Comparison of ENCODE assay signal across 2 cellular contexts in the genomic region with DNA sequence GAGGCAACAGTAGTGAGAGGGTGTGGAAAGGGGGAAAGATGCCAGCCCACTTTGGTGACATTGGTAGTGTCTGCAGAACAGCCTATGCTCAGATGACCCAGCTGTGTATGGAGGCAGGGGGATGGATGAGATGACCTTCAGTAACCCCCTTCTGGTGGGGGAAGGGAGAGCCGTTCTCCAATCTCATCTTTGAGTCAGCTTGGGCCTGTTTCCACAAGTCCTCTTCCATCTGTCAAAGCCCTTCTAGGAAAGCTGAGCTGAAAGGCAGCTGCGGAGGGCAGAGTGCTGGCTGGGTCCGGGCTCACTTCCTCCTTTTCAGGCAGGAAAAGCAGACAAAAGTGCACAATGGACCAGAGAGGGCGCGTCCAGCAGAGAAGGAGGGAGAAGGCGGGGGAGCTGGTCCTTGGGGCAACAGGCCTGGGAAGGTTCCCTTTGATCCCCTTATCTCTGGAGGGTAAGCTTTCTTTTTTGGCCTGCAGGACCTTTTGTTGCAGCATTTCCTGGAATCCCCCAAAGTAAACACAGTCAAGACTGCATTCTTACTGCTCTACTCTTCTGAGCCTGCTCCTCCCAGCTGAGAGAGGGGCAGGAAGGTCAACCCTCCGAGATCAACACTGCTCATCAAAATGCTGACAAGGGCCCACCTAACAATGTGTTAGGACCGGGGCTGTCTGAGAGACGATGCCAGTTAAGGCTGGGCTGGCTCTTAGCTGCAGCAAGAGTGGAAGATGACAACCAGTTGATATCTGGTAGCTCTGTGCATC.
TF ChIP-seq lines count a peak whose summit lies in the region.

No MANE protein-coding gene starts in this region.

TF ChIP-seq in A549, 52 proteins besides CTCF, POLR2A, EP300 and RAD21:
- TF ChIP-seq, protein P1, sequence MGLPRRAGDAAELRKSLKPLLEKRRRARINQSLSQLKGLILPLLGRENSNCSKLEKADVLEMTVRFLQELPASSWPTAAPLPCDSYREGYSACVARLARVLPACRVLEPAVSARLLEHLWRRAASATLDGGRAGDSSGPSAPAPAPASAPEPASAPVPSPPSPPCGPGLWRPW (IDR thresholded peaks at IDR 0.05): 0 out of 2 replicates have a peak, but pooled peaks have one; percentile 31
- TF ChIP-seq ZC3H11A (IDR thresholded peaks at IDR 0.05) (no peak), CEBPB (IDR thresholded peaks at IDR 0.05) (0 out of 4 replicates have a peak, but pooled peaks of 1 of the 2 experiments have one; percentile 30), JUNB (IDR thresholded peaks at IDR 0.05) (peak; percentile 45), JUN (IDR thresholded peaks at IDR 0.05) (peak in 1 of 2 experiments; percentile 37; a peak in 1 of 5 replicates), MYC (IDR thresholded peaks at IDR 0.05; ENCODE audit: borderline replicate concordance, low read length) (peak; percentile 28; the same call in 1 of the 2 replicates)
- TF ChIP-seq, protein P2, sequence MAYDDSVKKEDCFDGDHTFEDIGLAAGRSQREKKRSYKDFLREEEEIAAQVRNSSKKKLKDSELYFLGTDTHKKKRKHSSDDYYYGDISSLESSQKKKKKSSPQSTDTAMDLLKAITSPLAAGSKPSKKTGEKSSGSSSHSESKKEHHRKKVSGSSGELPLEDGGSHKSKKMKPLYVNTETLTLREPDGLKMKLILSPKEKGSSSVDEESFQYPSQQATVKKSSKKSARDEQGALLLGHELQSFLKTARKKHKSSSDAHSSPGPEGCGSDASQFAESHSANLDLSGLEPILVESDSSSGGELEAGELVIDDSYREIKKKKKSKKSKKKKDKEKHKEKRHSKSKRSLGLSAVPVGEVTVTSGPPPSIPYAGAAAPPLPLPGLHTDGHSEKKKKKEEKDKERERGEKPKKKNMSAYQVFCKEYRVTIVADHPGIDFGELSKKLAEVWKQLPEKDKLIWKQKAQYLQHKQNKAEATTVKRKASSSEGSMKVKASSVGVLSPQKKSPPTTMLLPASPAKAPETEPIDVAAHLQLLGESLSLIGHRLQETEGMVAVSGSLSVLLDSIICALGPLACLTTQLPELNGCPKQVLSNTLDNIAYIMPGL (CRISPR knock-in tag; IDR thresholded peaks at IDR 0.05; ENCODE audit: borderline replicate concordance): no peak
- TF ChIP-seq, protein P3, sequence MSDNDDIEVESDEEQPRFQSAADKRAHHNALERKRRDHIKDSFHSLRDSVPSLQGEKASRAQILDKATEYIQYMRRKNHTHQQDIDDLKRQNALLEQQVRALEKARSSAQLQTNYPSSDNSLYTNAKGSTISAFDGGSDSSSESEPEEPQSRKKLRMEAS (IDR thresholded peaks at IDR 0.05): no peak
TF ChIP-seq in A549: peak in this region for 5.

TF ChIP-seq in H1, 55 proteins besides CTCF, POLR2A, EP300 and RAD21:
- TF ChIP-seq, protein P4, sequence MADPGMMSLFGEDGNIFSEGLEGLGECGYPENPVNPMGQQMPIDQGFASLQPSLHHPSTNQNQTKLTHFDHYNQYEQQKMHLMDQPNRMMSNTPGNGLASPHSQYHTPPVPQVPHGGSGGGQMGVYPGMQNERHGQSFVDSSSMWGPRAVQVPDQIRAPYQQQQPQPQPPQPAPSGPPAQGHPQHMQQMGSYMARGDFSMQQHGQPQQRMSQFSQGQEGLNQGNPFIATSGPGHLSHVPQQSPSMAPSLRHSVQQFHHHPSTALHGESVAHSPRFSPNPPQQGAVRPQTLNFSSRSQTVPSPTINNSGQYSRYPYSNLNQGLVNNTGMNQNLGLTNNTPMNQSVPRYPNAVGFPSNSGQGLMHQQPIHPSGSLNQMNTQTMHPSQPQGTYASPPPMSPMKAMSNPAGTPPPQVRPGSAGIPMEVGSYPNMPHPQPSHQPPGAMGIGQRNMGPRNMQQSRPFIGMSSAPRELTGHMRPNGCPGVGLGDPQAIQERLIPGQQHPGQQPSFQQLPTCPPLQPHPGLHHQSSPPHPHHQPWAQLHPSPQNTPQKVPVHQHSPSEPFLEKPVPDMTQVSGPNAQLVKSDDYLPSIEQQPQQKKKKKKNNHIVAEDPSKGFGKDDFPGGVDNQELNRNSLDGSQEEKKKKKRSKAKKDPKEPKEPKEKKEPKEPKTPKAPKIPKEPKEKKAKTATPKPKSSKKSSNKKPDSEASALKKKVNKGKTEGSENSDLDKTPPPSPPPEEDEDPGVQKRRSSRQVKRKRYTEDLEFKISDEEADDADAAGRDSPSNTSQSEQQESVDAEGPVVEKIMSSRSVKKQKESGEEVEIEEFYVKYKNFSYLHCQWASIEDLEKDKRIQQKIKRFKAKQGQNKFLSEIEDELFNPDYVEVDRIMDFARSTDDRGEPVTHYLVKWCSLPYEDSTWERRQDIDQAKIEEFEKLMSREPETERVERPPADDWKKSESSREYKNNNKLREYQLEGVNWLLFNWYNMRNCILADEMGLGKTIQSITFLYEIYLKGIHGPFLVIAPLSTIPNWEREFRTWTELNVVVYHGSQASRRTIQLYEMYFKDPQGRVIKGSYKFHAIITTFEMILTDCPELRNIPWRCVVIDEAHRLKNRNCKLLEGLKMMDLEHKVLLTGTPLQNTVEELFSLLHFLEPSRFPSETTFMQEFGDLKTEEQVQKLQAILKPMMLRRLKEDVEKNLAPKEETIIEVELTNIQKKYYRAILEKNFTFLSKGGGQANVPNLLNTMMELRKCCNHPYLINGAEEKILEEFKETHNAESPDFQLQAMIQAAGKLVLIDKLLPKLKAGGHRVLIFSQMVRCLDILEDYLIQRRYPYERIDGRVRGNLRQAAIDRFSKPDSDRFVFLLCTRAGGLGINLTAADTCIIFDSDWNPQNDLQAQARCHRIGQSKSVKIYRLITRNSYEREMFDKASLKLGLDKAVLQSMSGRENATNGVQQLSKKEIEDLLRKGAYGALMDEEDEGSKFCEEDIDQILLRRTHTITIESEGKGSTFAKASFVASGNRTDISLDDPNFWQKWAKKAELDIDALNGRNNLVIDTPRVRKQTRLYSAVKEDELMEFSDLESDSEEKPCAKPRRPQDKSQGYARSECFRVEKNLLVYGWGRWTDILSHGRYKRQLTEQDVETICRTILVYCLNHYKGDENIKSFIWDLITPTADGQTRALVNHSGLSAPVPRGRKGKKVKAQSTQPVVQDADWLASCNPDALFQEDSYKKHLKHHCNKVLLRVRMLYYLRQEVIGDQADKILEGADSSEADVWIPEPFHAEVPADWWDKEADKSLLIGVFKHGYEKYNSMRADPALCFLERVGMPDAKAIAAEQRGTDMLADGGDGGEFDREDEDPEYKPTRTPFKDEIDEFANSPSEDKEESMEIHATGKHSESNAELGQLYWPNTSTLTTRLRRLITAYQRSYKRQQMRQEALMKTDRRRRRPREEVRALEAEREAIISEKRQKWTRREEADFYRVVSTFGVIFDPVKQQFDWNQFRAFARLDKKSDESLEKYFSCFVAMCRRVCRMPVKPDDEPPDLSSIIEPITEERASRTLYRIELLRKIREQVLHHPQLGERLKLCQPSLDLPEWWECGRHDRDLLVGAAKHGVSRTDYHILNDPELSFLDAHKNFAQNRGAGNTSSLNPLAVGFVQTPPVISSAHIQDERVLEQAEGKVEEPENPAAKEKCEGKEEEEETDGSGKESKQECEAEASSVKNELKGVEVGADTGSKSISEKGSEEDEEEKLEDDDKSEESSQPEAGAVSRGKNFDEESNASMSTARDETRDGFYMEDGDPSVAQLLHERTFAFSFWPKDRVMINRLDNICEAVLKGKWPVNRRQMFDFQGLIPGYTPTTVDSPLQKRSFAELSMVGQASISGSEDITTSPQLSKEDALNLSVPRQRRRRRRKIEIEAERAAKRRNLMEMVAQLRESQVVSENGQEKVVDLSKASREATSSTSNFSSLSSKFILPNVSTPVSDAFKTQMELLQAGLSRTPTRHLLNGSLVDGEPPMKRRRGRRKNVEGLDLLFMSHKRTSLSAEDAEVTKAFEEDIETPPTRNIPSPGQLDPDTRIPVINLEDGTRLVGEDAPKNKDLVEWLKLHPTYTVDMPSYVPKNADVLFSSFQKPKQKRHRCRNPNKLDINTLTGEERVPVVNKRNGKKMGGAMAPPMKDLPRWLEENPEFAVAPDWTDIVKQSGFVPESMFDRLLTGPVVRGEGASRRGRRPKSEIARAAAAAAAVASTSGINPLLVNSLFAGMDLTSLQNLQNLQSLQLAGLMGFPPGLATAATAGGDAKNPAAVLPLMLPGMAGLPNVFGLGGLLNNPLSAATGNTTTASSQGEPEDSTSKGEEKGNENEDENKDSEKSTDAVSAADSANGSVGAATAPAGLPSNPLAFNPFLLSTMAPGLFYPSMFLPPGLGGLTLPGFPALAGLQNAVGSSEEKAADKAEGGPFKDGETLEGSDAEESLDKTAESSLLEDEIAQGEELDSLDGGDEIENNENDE (IDR thresholded peaks at IDR 0.05; ENCODE audit: insufficient replicate concordance, low read length): no peak
- no peak for TF ChIP-seq POLR2AphosphoS5 (IDR thresholded peaks at IDR 0.05; ENCODE audit: low read depth, low read length)
- peak; percentile 69; the same call in 1 of the 2 replicates for TF ChIP-seq SP1 (IDR thresholded peaks at IDR 0.05; ENCODE audit: low read depth, low read length)
- no peak; the same call in 1 of the 2 replicates for TF ChIP-seq SUZ12 (IDR thresholded peaks at IDR 0.05; ENCODE audit: low read length)
- TF ChIP-seq, protein P5, sequence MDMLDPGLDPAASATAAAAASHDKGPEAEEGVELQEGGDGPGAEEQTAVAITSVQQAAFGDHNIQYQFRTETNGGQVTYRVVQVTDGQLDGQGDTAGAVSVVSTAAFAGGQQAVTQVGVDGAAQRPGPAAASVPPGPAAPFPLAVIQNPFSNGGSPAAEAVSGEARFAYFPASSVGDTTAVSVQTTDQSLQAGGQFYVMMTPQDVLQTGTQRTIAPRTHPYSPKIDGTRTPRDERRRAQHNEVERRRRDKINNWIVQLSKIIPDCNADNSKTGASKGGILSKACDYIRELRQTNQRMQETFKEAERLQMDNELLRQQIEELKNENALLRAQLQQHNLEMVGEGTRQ (IDR thresholded peaks at IDR 0.05; ENCODE audit: low read length): no peak
- TF ChIP-seq SP4 (IDR thresholded peaks at IDR 0.05; ENCODE audit: low read length): no peak
- no peak for TF ChIP-seq SAP30 (IDR thresholded peaks at IDR 0.05; ENCODE audit: insufficient read depth, insufficient replicate concordance, low read length)
- TF ChIP-seq FOSL1 (IDR thresholded peaks at IDR 0.05; ENCODE audit: insufficient read depth, low read depth, low read length): no peak
- TF ChIP-seq GTF2F1 (IDR thresholded peaks at IDR 0.05; ENCODE audit: borderline replicate concordance, low read depth, low read length): no peak
- TF ChIP-seq CHD1 (IDR thresholded peaks at IDR 0.05; ENCODE audit: low read depth, low read length): no peak
- TF ChIP-seq, protein P6, sequence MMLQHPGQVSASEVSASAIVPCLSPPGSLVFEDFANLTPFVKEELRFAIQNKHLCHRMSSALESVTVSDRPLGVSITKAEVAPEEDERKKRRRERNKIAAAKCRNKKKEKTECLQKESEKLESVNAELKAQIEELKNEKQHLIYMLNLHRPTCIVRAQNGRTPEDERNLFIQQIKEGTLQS (IDR thresholded peaks at IDR 0.05; ENCODE audit: insufficient read depth, low read depth, low read length): no peak
- peak; percentile 57 for TF ChIP-seq ASH2L (IDR thresholded peaks at IDR 0.05; ENCODE audit: low read length)
- TF ChIP-seq EGR1 (IDR thresholded peaks at IDR 0.05; ENCODE audit: borderline replicate concordance, low read depth, low read length): no peak
- peak; percentile 65; the same call in 1 of the 2 replicates for TF ChIP-seq RXRA (IDR thresholded peaks at IDR 0.05; ENCODE audit: insufficient read depth, low read depth, low read length)
- TF ChIP-seq KDM1A (IDR thresholded peaks at IDR 0.05; ENCODE audit: borderline replicate concordance, low read length): no peak
- TF ChIP-seq SRF (IDR thresholded peaks at IDR 0.05; ENCODE audit: low read depth, low read length): no peak
- TF ChIP-seq CREB1 (IDR thresholded peaks at IDR 0.05): no peak
- no peak for TF ChIP-seq RFX5 (IDR thresholded peaks at IDR 0.05; ENCODE audit: borderline replicate concordance, low read depth, low read length)
- TF ChIP-seq TAF1 (IDR thresholded peaks at IDR 0.05; ENCODE audit: low read depth, low read length): no peak
- TF ChIP-seq TAF7 (optimal IDR thresholded peaks at IDR 0.05; ENCODE audit: borderline replicate concordance, low read depth, low read length): no peak
- no peak for TF ChIP-seq EZH2 (IDR thresholded peaks at IDR 0.05; ENCODE audit: low read depth, low read length, severe bottlenecking)
- TF ChIP-seq CHD2 (IDR thresholded peaks at IDR 0.05; ENCODE audit: low read length): no peak
- TF ChIP-seq POU5F1 (IDR thresholded peaks at IDR 0.05; ENCODE audit: low read depth, low read length): no peak
- TF ChIP-seq TCF12 (IDR thresholded peaks at IDR 0.05; ENCODE audit: low read depth, low read length): no peak
- no peak for TF ChIP-seq SIX5 (IDR thresholded peaks at IDR 0.05; ENCODE audit: low read depth, low read length)
- TF ChIP-seq RBBP5 (IDR thresholded peaks at IDR 0.05; ENCODE audit: borderline replicate concordance, low read depth, low read length): no peak
- TF ChIP-seq CTBP2 (IDR thresholded peaks at IDR 0.05; ENCODE audit: borderline replicate concordance, insufficient read depth, insufficient read length, low read length): no peak
- TF ChIP-seq CBX8 (IDR thresholded peaks at IDR 0.05; ENCODE audit: borderline replicate concordance, low read depth, low read length): no peak
- TF ChIP-seq, protein P7, sequence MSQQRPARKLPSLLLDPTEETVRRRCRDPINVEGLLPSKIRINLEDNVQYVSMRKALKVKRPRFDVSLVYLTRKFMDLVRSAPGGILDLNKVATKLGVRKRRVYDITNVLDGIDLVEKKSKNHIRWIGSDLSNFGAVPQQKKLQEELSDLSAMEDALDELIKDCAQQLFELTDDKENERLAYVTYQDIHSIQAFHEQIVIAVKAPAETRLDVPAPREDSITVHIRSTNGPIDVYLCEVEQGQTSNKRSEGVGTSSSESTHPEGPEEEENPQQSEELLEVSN (IDR thresholded peaks at IDR 0.05): no peak
- no peak for TF ChIP-seq HDAC2 (IDR thresholded peaks at IDR 0.05; ENCODE audit: borderline replicate concordance in 1 of 2, low read depth in 2 of 2, low read length in 2 of 2)
- 0 out of 2 replicates have a peak, but pooled peaks have one; percentile 17 for TF ChIP-seq YY1 (IDR thresholded peaks at IDR 0.05; ENCODE audit: low read depth, low read length)
- TF ChIP-seq CBX5 (IDR thresholded peaks at IDR 0.05; ENCODE audit: low read depth, low read length): no peak
- TF ChIP-seq SIRT6 (IDR thresholded peaks at IDR 0.05; ENCODE audit: low read length): no peak
- no peak for TF ChIP-seq SP2 (IDR thresholded peaks at IDR 0.05; ENCODE audit: low read length)
- peak; percentile 49; the same call in 1 of the 2 replicates for TF ChIP-seq TEAD4 (IDR thresholded peaks at IDR 0.05; ENCODE audit: low read depth, low read length)
- TF ChIP-seq, protein P3 (IDR thresholded peaks at IDR 0.05): no peak
- no peak for TF ChIP-seq KDM4A (IDR thresholded peaks at IDR 0.05; ENCODE audit: low read depth, low read length, severe bottlenecking)
- TF ChIP-seq SIN3A (conservative IDR thresholded peaks at IDR 0.05 in 1 of 2, IDR thresholded peaks at IDR 0.05 in 1 of 2; ENCODE audit: low read depth in 1 of 2, low read length in 2 of 2): no peak
- no peak for TF ChIP-seq PHF8 (conservative IDR thresholded peaks at IDR 0.05; ENCODE audit: low read depth, low read length)
- TF ChIP-seq BCL11A (IDR thresholded peaks at IDR 0.05; ENCODE audit: low read depth in 2 of 2, low read length in 2 of 2): no peak
- TF ChIP-seq KDM5A (IDR thresholded peaks at IDR 0.05; ENCODE audit: low read length): no peak
